Comparison of ENCODE assay signal across 21 cellular contexts in genomic region chr3:13028010-13028821, GRCh38.
"Had no signal": no experiment of that assay in that cellular context is flagged by ENCODE, and none has a peak within 500 bp of the region (broad histone marks: within the 10 kb centered on the region; RNA-seq: fewer than 3 reads in every experiment).

No MANE protein-coding gene starts in this region.

- H3K9me3 Mint-ChIP-seq: activated CD4-positive, alpha-beta memory T cell treated with anti-CD3 and anti-CD28 coated beads for 36 hours; activated naive CD4-positive, alpha-beta T cell treated with anti-CD3 and anti-CD28 coated beads, Interleukin-2, amount 50 U/mL, for 24 hours; natural killer cell had no signal

- H3K36me3 ChIP-seq: esophagus squamous epithelium, tibial nerve, vagina had no signal

- H3K27me3 ChIP-seq: body of pancreas, tibial nerve, vagina had no signal

- H3K9me3 ChIP-seq: body of pancreas, esophagus squamous epithelium, tibial nerve, vagina had no signal

- H3K4me3 ChIP-seq: body of pancreas, coronary artery, esophagus squamous epithelium, tibial nerve, vagina had no signal

- H3K36me3 Mint-ChIP-seq: activated CD4-positive, alpha-beta memory T cell treated with anti-CD3 and anti-CD28 coated beads for 36 hours; activated naive CD4-positive, alpha-beta T cell treated with anti-CD3 and anti-CD28 coated beads, Interleukin-2, amount 50 U/mL, for 24 hours; natural killer cell had no signal

- DNase-seq: activated CD4-positive, alpha-beta memory T cell treated with anti-CD3 and anti-CD28 coated beads for 36 hours; activated CD4-positive, alpha-beta T cell treated with anti-CD3 and anti-CD28 coated beads for 36 hours; activated CD8-positive, alpha-beta memory T cell treated with anti-CD3 and anti-CD28 coated beads, Interleukin-2, amount 50 U/mL, for 4 hours; activated effector memory CD4-positive, alpha-beta T cell treated with anti-CD3 and anti-CD28 coated beads, Interleukin-2, amount 50 U/mL, for 16 hours; activated T-cell treated with anti-CD3 and anti-CD28 coated beads, Interleukin-2, amount 50 U/mL, for 48 hours; amniotic stem cell; body of pancreas; central memory CD4-positive, alpha-beta T cell; esophagus squamous epithelium; kidney glomerular epithelial cell; mesenchymal stem cell; natural killer cell; stimulated activated CD4-positive, alpha-beta T cell treated with anti-CD3 and anti-CD28 coated beads, Interleukin-15, amount 100 ng/mL, for 24 hours; stimulated activated CD4-positive, alpha-beta T cell treated with anti-CD3 and anti-CD28 coated beads, Interleukin-4, amount 100 ng/mL, for 24 hours; stimulated activated naive CD4-positive, alpha-beta T cell had no signal

- ATAC-seq: activated CD4-positive, alpha-beta T cell treated with anti-CD3 and anti-CD28 coated beads for 36 hours; body of pancreas; natural killer cell had no signal

- H3K27me3 Mint-ChIP-seq: activated CD4-positive, alpha-beta memory T cell treated with anti-CD3 and anti-CD28 coated beads for 36 hours; activated CD4-positive, alpha-beta T cell treated with anti-CD3 and anti-CD28 coated beads for 36 hours; activated naive CD4-positive, alpha-beta T cell treated with anti-CD3 and anti-CD28 coated beads, Interleukin-2, amount 50 U/mL, for 24 hours had no signal

- H3K27ac Mint-ChIP-seq: activated CD4-positive, alpha-beta memory T cell treated with anti-CD3 and anti-CD28 coated beads for 36 hours; activated CD4-positive, alpha-beta T cell treated with anti-CD3 and anti-CD28 coated beads for 36 hours; natural killer cell had no signal

- H3K4me3 Mint-ChIP-seq: activated CD4-positive, alpha-beta memory T cell treated with anti-CD3 and anti-CD28 coated beads for 36 hours; activated CD4-positive, alpha-beta T cell treated with anti-CD3 and anti-CD28 coated beads for 36 hours; activated naive CD4-positive, alpha-beta T cell treated with anti-CD3 and anti-CD28 coated beads, Interleukin-2, amount 50 U/mL, for 24 hours; natural killer cell had no signal

- FAIRE-seq: endothelial cell of umbilical vein had no signal

- H3K4me1 ChIP-seq: body of pancreas had no signal

- H3K27ac ChIP-seq: body of pancreas, coronary artery, esophagus squamous epithelium, tibial nerve, vagina, VCaP had no signal

- H3K4me1 Mint-ChIP-seq: activated CD4-positive, alpha-beta T cell treated with anti-CD3 and anti-CD28 coated beads for 36 hours; activated naive CD4-positive, alpha-beta T cell treated with anti-CD3 and anti-CD28 coated beads, Interleukin-2, amount 50 U/mL, for 24 hours had no signal
